In the genomic region with DNA sequence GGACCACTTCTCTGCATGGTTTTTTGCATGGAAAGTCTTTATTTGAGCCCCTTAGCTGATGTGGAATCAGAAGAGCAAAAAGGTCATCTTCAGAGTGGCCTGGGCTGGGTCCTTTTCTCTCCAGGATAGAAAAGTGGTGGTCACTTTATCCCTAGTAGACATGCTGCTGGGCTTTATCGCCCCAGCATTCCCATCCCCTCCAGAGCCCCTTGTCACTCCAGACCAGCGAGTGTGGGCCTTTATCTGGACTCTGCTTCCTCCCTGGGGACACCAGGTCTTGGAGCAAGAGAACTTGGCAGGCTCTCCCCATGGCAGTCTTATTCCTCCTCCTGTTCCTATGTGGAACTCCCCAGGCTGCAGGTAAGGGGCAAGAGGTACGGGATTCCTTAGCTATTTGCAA, we compare ENCODE assay signal across 26 cellular contexts. TPM values are rescaled to one million over a fixed set of nuclear protein-coding genes. Genes with fewer than 3 reads are reported as not detected.
DNase-seq lines count a peak whose midpoint lies in the region; ATAC-seq and TF ChIP-seq lines count a peak whose summit lies in the region.
"Had no signal": no experiment of that assay in that cellular context is flagged by ENCODE, and none has a peak within 500 bp of the region (broad histone marks: within the 10 kb centered on the region; RNA-seq: fewer than 3 reads in every experiment).

A gene with protein sequence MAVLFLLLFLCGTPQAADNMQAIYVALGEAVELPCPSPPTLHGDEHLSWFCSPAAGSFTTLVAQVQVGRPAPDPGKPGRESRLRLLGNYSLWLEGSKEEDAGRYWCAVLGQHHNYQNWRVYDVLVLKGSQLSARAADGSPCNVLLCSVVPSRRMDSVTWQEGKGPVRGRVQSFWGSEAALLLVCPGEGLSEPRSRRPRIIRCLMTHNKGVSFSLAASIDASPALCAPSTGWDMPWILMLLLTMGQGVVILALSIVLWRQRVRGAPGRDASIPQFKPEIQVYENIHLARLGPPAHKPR (plus strand): TSS at position 268 of the 400 bp plus-strand sequence. CDS start 41 bp downstream, at position 309.

- H3K27ac ChIP-seq in SK-N-MC (peak within 1 kb of the TSS; percentile 31; the same call in 1 of the 2 replicates), mesendoderm (ENCODE audit: low read depth, low read length) (no peak within 1 kb of the TSS)
- H3K27ac ChIP-seq in CD8-positive, alpha-beta T cell (ENCODE audit: low read depth, low read length), result no peak within 1 kb of the TSS
- H3K27ac ChIP-seq: RWPE1 had no signal

- H3K79me1 ChIP-seq in mesendoderm (ENCODE audit: low read length), result peaks cover 6% of the 10 kb centered on the region

- no peak within 1 kb of the TSS for H3K4me2 ChIP-seq in mesendoderm (ENCODE audit: low read length)

- H3K9ac ChIP-seq in SK-N-MC (ENCODE audit: insufficient read length) (no peak within 1 kb of the TSS), mesendoderm (ENCODE audit: low read length) (no peak within 1 kb of the TSS)

- no peak within 1 kb of the TSS for H3K4me3 ChIP-seq in SK-N-MC
- H3K4me3 ChIP-seq in mesendoderm (ENCODE audit: low read length), result no peak within 1 kb of the TSS
- no peak within 1 kb of the TSS for H3K4me3 ChIP-seq in CD8-positive, alpha-beta T cell (ENCODE audit: low read depth, low read length)

- ATAC-seq in CD8-positive, alpha-beta T cell, result no peak
- ATAC-seq: HCT116 had no signal

- intact Hi-C loops in CD8-positive, alpha-beta T cell (cut with DNase I, micrococcal nuclease), result no loop called here

- DNase-seq in activated naive CD4-positive, alpha-beta T cell treated with Interleukin-2 at 50 U/mL for 16 hours, result no peak
- DNase-seq in SK-N-MC (ENCODE audit: low read depth, low spot score) (no peak), mesendoderm (no peak), RKO (ENCODE audit: low spot score) (no peak), nephron progenitor cell (no peak)
- no peak for DNase-seq in CD8-positive, alpha-beta T cell
- DNase-seq: C1 segment of cervical spinal cord; CD4-positive, alpha-beta memory T cell; DMS 273 treated with DMSO at 0.1 percent for 48 hours; DMS79; GF-D8; Kasumi-1; NCI-H1092 treated with DMSO at 0.1 percent for 48 hours; NCI-H2029; NCI-H446 treated with DMSO at 0.1 percent for 48 hours; NCI-H526; NCI-H82; SHP77 had no signal

- H3K4me1 ChIP-seq in mesendoderm (ENCODE audit: control insufficient read depth, low read depth, low read length), result peaks cover 10% of the 10 kb centered on the region
- peaks cover 20% of the 10 kb centered on the region for H3K4me1 ChIP-seq in CD8-positive, alpha-beta T cell (ENCODE audit: insufficient read depth, low read length)

- H3K27ac Mint-ChIP-seq in activated naive CD4-positive, alpha-beta T cell treated with anti-CD3 and anti-CD28 coated beads, Interleukin-2, amount 50 U/mL, for 24 hours, result peak within 1 kb of the TSS; percentile 30
- H3K27ac Mint-ChIP-seq in CD8-positive, alpha-beta T cell, result no peak within 1 kb of the TSS
- no peak within 1 kb of the TSS for H3K27ac Mint-ChIP-seq in nephron progenitor cell

- H3K27me3 Mint-ChIP-seq in activated naive CD4-positive, alpha-beta T cell treated with anti-CD3 and anti-CD28 coated beads, Interleukin-2, amount 50 U/mL, for 24 hours, result no peaks in the 10 kb centered on the region
- no peaks in the 10 kb centered on the region for H3K27me3 Mint-ChIP-seq in CD8-positive, alpha-beta T cell (ENCODE audit: low read depth)
- peaks cover 7% of the 10 kb centered on the region for H3K27me3 Mint-ChIP-seq in nephron progenitor cell (ENCODE audit: low read depth, poor library complexity)
- H3K27me3 Mint-ChIP-seq: CD4-positive, alpha-beta memory T cell had no signal

- no peak within 1 kb of the TSS for H2BK120ac ChIP-seq in mesendoderm (ENCODE audit: low read depth, low read length)

- no peak for TF ChIP-seq CTCF in CD8-positive, alpha-beta T cell (IDR thresholded peaks at IDR 0.05)
- no peak for TF ChIP-seq CTCF in nephron progenitor cell (IDR thresholded peaks at IDR 0.05)

- no peak within 1 kb of the TSS for H2BK5ac ChIP-seq in mesendoderm (ENCODE audit: low read length)

- no peak within 1 kb of the TSS for H3K56ac ChIP-seq in mesendoderm (ENCODE audit: low read length)

- no peak within 1 kb of the TSS for H3K4me3 Mint-ChIP-seq in activated naive CD4-positive, alpha-beta T cell treated with anti-CD3 and anti-CD28 coated beads, Interleukin-2, amount 50 U/mL, for 24 hours
- no peak within 1 kb of the TSS for H3K4me3 Mint-ChIP-seq in CD8-positive, alpha-beta T cell
- H3K4me3 Mint-ChIP-seq in nephron progenitor cell, result no peak within 1 kb of the TSS
- H3K4me3 Mint-ChIP-seq: CD4-positive, alpha-beta memory T cell had no signal

- no peaks in the 10 kb centered on the region for H3K9me3 Mint-ChIP-seq in activated naive CD4-positive, alpha-beta T cell treated with anti-CD3 and anti-CD28 coated beads, Interleukin-2, amount 50 U/mL, for 24 hours
- H3K9me3 Mint-ChIP-seq in CD8-positive, alpha-beta T cell, result no peaks in the 10 kb centered on the region
- no peaks in the 10 kb centered on the region for H3K9me3 Mint-ChIP-seq in nephron progenitor cell

- POLR2A ChIA-PET in CD8-positive, alpha-beta T cell (lab: Charles Lee), result no interaction called here

- peaks cover 22% of the 10 kb centered on the region for H3K4me1 Mint-ChIP-seq in activated naive CD4-positive, alpha-beta T cell treated with anti-CD3 and anti-CD28 coated beads, Interleukin-2, amount 50 U/mL, for 24 hours
- H3K4me1 Mint-ChIP-seq in CD8-positive, alpha-beta T cell (ENCODE audit: low read depth), result peaks cover 27% of the 10 kb centered on the region
- peaks cover 36% of the 10 kb centered on the region for H3K4me1 Mint-ChIP-seq in nephron progenitor cell

- H3K36me3 Mint-ChIP-seq in activated naive CD4-positive, alpha-beta T cell treated with anti-CD3 and anti-CD28 coated beads, Interleukin-2, amount 50 U/mL, for 24 hours, result no peaks in the 10 kb centered on the region
- peaks cover 8% of the 10 kb centered on the region for H3K36me3 Mint-ChIP-seq in CD8-positive, alpha-beta T cell
- H3K36me3 Mint-ChIP-seq in nephron progenitor cell (ENCODE audit: low read depth), result no peaks in the 10 kb centered on the region

- CTCF ChIA-PET in CD8-positive, alpha-beta T cell (lab: Charles Lee), result interaction anchor here (1.5 kb wide), 1 partner anchor 23 kb away, joined by 4 read pairs; a partner anchor contains a TSS

- H4K5ac ChIP-seq in mesendoderm (ENCODE audit: low read length), result no peak within 1 kb of the TSS

- H3K23ac ChIP-seq in mesendoderm (ENCODE audit: low read length), result no peak within 1 kb of the TSS

- H2AK5ac ChIP-seq in mesendoderm (ENCODE audit: low read length), result no peak within 1 kb of the TSS

- no CpG with 5 or more reads among the region's 3 CpGs for WGBS in mesendoderm (ENCODE audit: extremely low coverage, insufficient coverage, low lambda C conversion rate)

- H4K8ac ChIP-seq in mesendoderm (ENCODE audit: low read depth, low read length), result no peak within 1 kb of the TSS

- no peaks in the 10 kb centered on the region for H3K27me3 ChIP-seq in mesendoderm (ENCODE audit: insufficient read depth, low read length, poor library complexity)
- H3K27me3 ChIP-seq in CD8-positive, alpha-beta T cell (ENCODE audit: insufficient read depth, low read length), result no peaks in the 10 kb centered on the region

- no peak within 1 kb of the TSS for H3K18ac ChIP-seq in mesendoderm (ENCODE audit: low read length)

- H2BK15ac ChIP-seq in mesendoderm (replicated peaks; ENCODE audit: low read depth), result no peak within 1 kb of the TSS

- peak within 1 kb of the TSS; percentile 7 for H3K4ac ChIP-seq in mesendoderm (ENCODE audit: low read depth, low read length)

- H3K36me3 ChIP-seq in SK-N-MC (ENCODE audit: insufficient read depth, low read length), result no peaks in the 10 kb centered on the region
- H3K36me3 ChIP-seq in mesendoderm (ENCODE audit: control insufficient read depth, insufficient read depth, low read length), result no peaks in the 10 kb centered on the region
- no peaks in the 10 kb centered on the region for H3K36me3 ChIP-seq in CD8-positive, alpha-beta T cell (ENCODE audit: insufficient read depth, low read length)

- H3K79me2 ChIP-seq in mesendoderm (ENCODE audit: control insufficient read depth, insufficient read depth, low read length), result peaks cover 6% of the 10 kb centered on the region

- no peaks in the 10 kb centered on the region for H3K9me3 ChIP-seq in SK-N-MC (ENCODE audit: low read depth, low read length)
- H3K9me3 ChIP-seq in CD8-positive, alpha-beta T cell (ENCODE audit: low read length), result no peaks in the 10 kb centered on the region

RNA-seq across cellular contexts. Expression of the gene that starts here (rescaled TPM):
- not detected for polyA plus RNA-seq in mesendoderm (2013, experiment 1 of 2)
- not detected for polyA plus RNA-seq in mesendoderm (2013, experiment 2 of 2)
- total RNA-seq in CD8-positive, alpha-beta T cell, result not detected
- total RNA-seq: A172; CD4-positive, alpha-beta memory T cell; H4; HT-29; M059J; SK-MEL-5 had no signal
- polyA plus RNA-seq: CD4-positive, alpha-beta memory T cell had no signal
